In the genomic region with DNA sequence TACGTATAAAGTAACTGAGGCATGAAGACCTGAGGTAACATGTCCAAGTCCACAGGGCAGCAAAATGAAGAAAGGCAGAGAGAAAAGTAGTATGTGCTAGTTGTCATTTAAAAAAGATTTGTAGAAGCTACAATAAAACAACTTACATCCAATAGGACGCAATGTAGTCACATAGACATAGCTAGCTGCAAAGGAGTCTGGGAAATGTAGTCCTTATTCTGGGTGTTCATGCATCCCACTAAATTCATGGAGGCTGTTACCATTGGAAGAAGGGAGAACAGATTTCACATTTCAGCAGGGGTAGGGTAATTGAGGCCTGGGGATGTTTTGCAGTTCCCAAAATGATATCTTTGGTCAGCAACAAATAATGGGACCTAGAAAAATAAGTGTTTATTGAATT, we compare ENCODE assay signal across 37 cellular contexts.
"Had no signal": no experiment of that assay in that cellular context is flagged by ENCODE, and none has a peak within 500 bp of the region (broad histone marks: within the 10 kb centered on the region; RNA-seq: fewer than 3 reads in every experiment).

No MANE protein-coding gene starts in this region.

- ATAC-seq: activated CD8-positive, alpha-beta memory T cell treated with anti-CD3 and anti-CD28 coated beads, Interleukin-2, amount 10 ng/mL, durations not matched to agents 7 days and 5 days; PC-3 had no signal

- H3K9me3 ChIP-seq: MG63, Peyer's patch had no signal

- H3K27me3 Mint-ChIP-seq: activated CD4-positive, alpha-beta memory T cell treated with anti-CD3 and anti-CD28 coated beads, Interleukin-2, amount 10 ng/mL, durations not matched to agents 7 days and 5 days; activated CD8-positive, alpha-beta memory T cell treated with anti-CD3 and anti-CD28 coated beads, Interleukin-2, amount 10 ng/mL, durations not matched to agents 7 days and 5 days had no signal

- H3K9me3 Mint-ChIP-seq: activated naive CD8-positive, alpha-beta T cell treated with anti-CD3 and anti-CD28 coated beads for 36 hours; central memory CD8-positive, alpha-beta T cell had no signal

- H3K4me3 Mint-ChIP-seq: activated CD4-positive, alpha-beta memory T cell treated with anti-CD3 and anti-CD28 coated beads, Interleukin-2, amount 10 ng/mL, durations not matched to agents 7 days and 5 days; activated CD8-positive, alpha-beta memory T cell treated with anti-CD3 and anti-CD28 coated beads, Interleukin-2, amount 10 ng/mL, durations not matched to agents 7 days and 5 days; activated naive CD8-positive, alpha-beta T cell treated with anti-CD3 and anti-CD28 coated beads for 36 hours; central memory CD8-positive, alpha-beta T cell had no signal

- H3K27ac ChIP-seq: brain microvascular endothelial cell, cardiac muscle cell, Peyer's patch, VCaP had no signal

- DNase-seq: activated CD4-positive, alpha-beta memory T cell treated with anti-CD3 and anti-CD28 coated beads, Interleukin-2, amount 10 ng/mL, durations not matched to agents 7 days and 5 days; activated CD4-positive, alpha-beta T cell treated with anti-CD3 and anti-CD28 coated beads for 1 hour; activated CD4-positive, alpha-beta T cell treated with anti-CD3 and anti-CD28 coated beads for 48 hours; activated CD4-positive, CD25-positive, alpha-beta regulatory T cell; activated CD8-positive, alpha-beta memory T cell treated with anti-CD3 and anti-CD28 coated beads for 24 hours; activated CD8-positive, alpha-beta memory T cell treated with anti-CD3 and anti-CD28 coated beads, Interleukin-2, amount 10 ng/mL, durations not matched to agents 7 days and 5 days; activated CD8-positive, alpha-beta memory T cell treated with anti-CD3 and anti-CD28 coated beads, Interleukin-2, amount 50 U/mL, for 48 hours; activated effector memory CD4-positive, alpha-beta T cell treated with Interleukin-2 at 50 U/mL for 16 hours; activated naive CD4-positive, alpha-beta T cell treated with anti-CD3 and anti-CD28 coated beads, Interleukin-2, amount 50 U/mL, for 16 hours; activated naive CD8-positive, alpha-beta T cell treated with anti-CD3 and anti-CD28 coated beads for 36 hours; activated T-cell treated with anti-CD3 and anti-CD28 coated beads, Interleukin-2, amount 50 U/mL, for 48 hours; amniotic stem cell; aorta; brain microvascular endothelial cell; Kasumi-1; KG1; MG63; NCI-H1048; NCI-H1436 treated with DMSO at 0.1 percent for 48 hours; NCI-H1694 treated with DMSO at 0.1 percent for 48 hours; NCI-H2029; NCI-H2107; NCI-H2171; NCI-H510A; NCI-H526; NCI-H748 treated with DMSO at 0.1 percent for 48 hours; NK-92 treated with Interleukin-12 subunit alpha and Interleukin-12 subunit beta, amount 100 ng/mL, for 24 hours; PC-3; Peyer's patch; RPMI8226; SIG-M5; T-helper 1 cell; T-helper 2 cell; T-helper 9 cell had no signal

- H3K4me1 ChIP-seq: Peyer's patch had no signal

- H3K36me3 Mint-ChIP-seq: activated CD8-positive, alpha-beta memory T cell treated with anti-CD3 and anti-CD28 coated beads, Interleukin-2, amount 10 ng/mL, durations not matched to agents 7 days and 5 days; activated naive CD8-positive, alpha-beta T cell treated with anti-CD3 and anti-CD28 coated beads for 36 hours had no signal

- H3K27ac Mint-ChIP-seq: activated CD4-positive, alpha-beta memory T cell treated with anti-CD3 and anti-CD28 coated beads, Interleukin-2, amount 10 ng/mL, durations not matched to agents 7 days and 5 days; activated CD8-positive, alpha-beta memory T cell treated with anti-CD3 and anti-CD28 coated beads, Interleukin-2, amount 10 ng/mL, durations not matched to agents 7 days and 5 days; activated naive CD8-positive, alpha-beta T cell treated with anti-CD3 and anti-CD28 coated beads for 36 hours had no signal

- H3K27me3 ChIP-seq: brain microvascular endothelial cell, MG63, Peyer's patch had no signal

- H3K4me3 ChIP-seq: cardiac muscle cell, MG63, Peyer's patch had no signal

- H3K36me3 ChIP-seq: brain microvascular endothelial cell, cardiac muscle cell, MG63, Peyer's patch had no signal

- H3K4me1 Mint-ChIP-seq: activated CD4-positive, alpha-beta memory T cell treated with anti-CD3 and anti-CD28 coated beads, Interleukin-2, amount 10 ng/mL, durations not matched to agents 7 days and 5 days; activated CD8-positive, alpha-beta memory T cell treated with anti-CD3 and anti-CD28 coated beads, Interleukin-2, amount 10 ng/mL, durations not matched to agents 7 days and 5 days; activated naive CD8-positive, alpha-beta T cell treated with anti-CD3 and anti-CD28 coated beads for 36 hours; central memory CD8-positive, alpha-beta T cell had no signal
